ENCODE assay signal across 1 cellular context in the genomic region with DNA sequence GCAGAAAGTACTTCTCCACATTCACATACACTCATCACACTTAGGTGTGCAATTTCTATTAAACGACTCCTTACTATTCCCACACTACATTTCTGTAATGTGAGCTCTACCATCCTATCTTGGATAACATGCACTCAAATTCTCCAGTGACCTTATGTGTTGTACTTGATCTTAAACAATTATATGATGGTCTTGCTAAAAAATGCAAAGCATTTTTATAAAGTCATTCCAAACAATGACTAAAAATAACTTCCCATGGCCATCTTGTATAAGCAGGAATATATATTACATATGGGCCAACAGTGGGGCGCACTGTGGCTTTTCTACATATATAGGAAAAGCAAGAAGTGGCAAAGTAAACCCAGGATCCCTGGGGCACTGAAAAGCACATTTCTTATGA.
TF ChIP-seq lines count a peak whose summit lies in the region.

No MANE protein-coding gene starts in this region.

TF ChIP-seq in GM23338, 12 proteins besides CTCF, POLR2A, EP300 and RAD21:
- TF ChIP-seq EZH2 (IDR thresholded peaks at IDR 0.05; ENCODE audit: low read depth, unreplicated experiment) (no peak), EZH2phosphoT487 (IDR thresholded peaks at IDR 0.05; ENCODE audit: unreplicated experiment) (no peak), JUNB (IDR thresholded peaks at IDR 0.05; ENCODE audit: unreplicated experiment) (no peak), CREB1 (CRISPR knock-in tag; IDR thresholded peaks at IDR 0.05; ENCODE audit: low read depth) (no peak)
- TF ChIP-seq, protein P1, sequence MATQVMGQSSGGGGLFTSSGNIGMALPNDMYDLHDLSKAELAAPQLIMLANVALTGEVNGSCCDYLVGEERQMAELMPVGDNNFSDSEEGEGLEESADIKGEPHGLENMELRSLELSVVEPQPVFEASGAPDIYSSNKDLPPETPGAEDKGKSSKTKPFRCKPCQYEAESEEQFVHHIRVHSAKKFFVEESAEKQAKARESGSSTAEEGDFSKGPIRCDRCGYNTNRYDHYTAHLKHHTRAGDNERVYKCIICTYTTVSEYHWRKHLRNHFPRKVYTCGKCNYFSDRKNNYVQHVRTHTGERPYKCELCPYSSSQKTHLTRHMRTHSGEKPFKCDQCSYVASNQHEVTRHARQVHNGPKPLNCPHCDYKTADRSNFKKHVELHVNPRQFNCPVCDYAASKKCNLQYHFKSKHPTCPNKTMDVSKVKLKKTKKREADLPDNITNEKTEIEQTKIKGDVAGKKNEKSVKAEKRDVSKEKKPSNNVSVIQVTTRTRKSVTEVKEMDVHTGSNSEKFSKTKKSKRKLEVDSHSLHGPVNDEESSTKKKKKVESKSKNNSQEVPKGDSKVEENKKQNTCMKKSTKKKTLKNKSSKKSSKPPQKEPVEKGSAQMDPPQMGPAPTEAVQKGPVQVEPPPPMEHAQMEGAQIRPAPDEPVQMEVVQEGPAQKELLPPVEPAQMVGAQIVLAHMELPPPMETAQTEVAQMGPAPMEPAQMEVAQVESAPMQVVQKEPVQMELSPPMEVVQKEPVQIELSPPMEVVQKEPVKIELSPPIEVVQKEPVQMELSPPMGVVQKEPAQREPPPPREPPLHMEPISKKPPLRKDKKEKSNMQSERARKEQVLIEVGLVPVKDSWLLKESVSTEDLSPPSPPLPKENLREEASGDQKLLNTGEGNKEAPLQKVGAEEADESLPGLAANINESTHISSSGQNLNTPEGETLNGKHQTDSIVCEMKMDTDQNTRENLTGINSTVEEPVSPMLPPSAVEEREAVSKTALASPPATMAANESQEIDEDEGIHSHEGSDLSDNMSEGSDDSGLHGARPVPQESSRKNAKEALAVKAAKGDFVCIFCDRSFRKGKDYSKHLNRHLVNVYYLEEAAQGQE (IDR thresholded peaks at IDR 0.05; ENCODE audit: unreplicated experiment), result no peak
